ENCODE assay signal across 23 cellular contexts in genomic region chr1:91623020-91623419, GRCh38.
"Had no signal": no experiment of that assay in that cellular context is flagged by ENCODE, and none has a peak within 500 bp of the region (broad histone marks: within the 10 kb centered on the region; RNA-seq: fewer than 3 reads in every experiment).

No MANE protein-coding gene starts in this region.

- H3K4me1 ChIP-seq: right lobe of liver had no signal

- H3K27ac Mint-ChIP-seq: activated B cell treated with CpG ODN at 0.5 μM for 24 hours; activated CD8-positive, alpha-beta memory T cell treated with anti-CD3 and anti-CD28 coated beads, Interleukin-2, amount 10 ng/mL, durations not matched to agents 7 days and 5 days; activated CD8-positive, alpha-beta T cell treated with anti-CD3 and anti-CD28 coated beads, Interleukin-2, amount 10 ng/mL, durations not matched to agents 7 days and 5 days; activated naive CD4-positive, alpha-beta T cell treated with anti-CD3 and anti-CD28 coated beads for 36 hours; activated naive CD8-positive, alpha-beta T cell treated with anti-CD3 and anti-CD28 coated beads for 36 hours; dendritic cell treated with granulocyte-macrophage colony-stimulating factor and Interleukin-4, amounts not matched to agents 40 ng/mL and 50 ng/mL, for 4 days; endodermal cell; memory B cell; neural progenitor cell; T-helper 2 cell treated with Interferon-gamma antibody and Interleukin-4, amounts not matched to agents 5 μg/mL and 100 μg/mL, for 36 hours had no signal

- H3K4me3 ChIP-seq: ascending aorta, esophagus muscularis mucosa, neural progenitor cell, right lobe of liver, skin epidermis had no signal

- H3K9ac ChIP-seq: neural progenitor cell had no signal

- H3K4me3 Mint-ChIP-seq: activated B cell treated with CpG ODN at 0.5 μM for 24 hours; activated CD8-positive, alpha-beta memory T cell treated with anti-CD3 and anti-CD28 coated beads, Interleukin-2, amount 10 ng/mL, durations not matched to agents 7 days and 5 days; activated CD8-positive, alpha-beta T cell treated with anti-CD3 and anti-CD28 coated beads, Interleukin-2, amount 10 ng/mL, durations not matched to agents 7 days and 5 days; activated naive CD4-positive, alpha-beta T cell treated with anti-CD3 and anti-CD28 coated beads for 36 hours; activated naive CD8-positive, alpha-beta T cell treated with anti-CD3 and anti-CD28 coated beads for 36 hours; dendritic cell treated with granulocyte-macrophage colony-stimulating factor and Interleukin-4, amounts not matched to agents 40 ng/mL and 50 ng/mL, for 4 days; endodermal cell; memory B cell; naive thymus-derived CD8-positive, alpha-beta T cell; neural progenitor cell; T-helper 2 cell treated with Interferon-gamma antibody and Interleukin-4, amounts not matched to agents 5 μg/mL and 100 μg/mL, for 36 hours had no signal

- H3K9me3 Mint-ChIP-seq: activated B cell treated with CpG ODN at 0.5 μM for 24 hours; activated naive CD4-positive, alpha-beta T cell treated with anti-CD3 and anti-CD28 coated beads for 36 hours; activated naive CD8-positive, alpha-beta T cell treated with anti-CD3 and anti-CD28 coated beads for 36 hours; dendritic cell treated with granulocyte-macrophage colony-stimulating factor and Interleukin-4, amounts not matched to agents 40 ng/mL and 50 ng/mL, for 4 days; memory B cell; T-helper 2 cell treated with Interferon-gamma antibody and Interleukin-4, amounts not matched to agents 5 μg/mL and 100 μg/mL, for 36 hours had no signal

- H3K9me3 ChIP-seq: ascending aorta, esophagus muscularis mucosa, right lobe of liver had no signal

- H3K36me3 Mint-ChIP-seq: activated CD8-positive, alpha-beta memory T cell treated with anti-CD3 and anti-CD28 coated beads, Interleukin-2, amount 10 ng/mL, durations not matched to agents 7 days and 5 days; activated naive CD8-positive, alpha-beta T cell treated with anti-CD3 and anti-CD28 coated beads for 36 hours; naive thymus-derived CD8-positive, alpha-beta T cell; neural progenitor cell had no signal

- H3K4me1 Mint-ChIP-seq: activated B cell treated with CpG ODN at 0.5 μM for 24 hours; activated CD8-positive, alpha-beta memory T cell treated with anti-CD3 and anti-CD28 coated beads, Interleukin-2, amount 10 ng/mL, durations not matched to agents 7 days and 5 days; activated naive CD8-positive, alpha-beta T cell treated with anti-CD3 and anti-CD28 coated beads for 36 hours; memory B cell; naive thymus-derived CD8-positive, alpha-beta T cell had no signal

- ATAC-seq: activated CD8-positive, alpha-beta memory T cell treated with anti-CD3 and anti-CD28 coated beads, Interleukin-2, amount 10 ng/mL, durations not matched to agents 7 days and 5 days; activated CD8-positive, alpha-beta T cell treated with anti-CD3 and anti-CD28 coated beads, Interleukin-2, amount 10 ng/mL, durations not matched to agents 7 days and 5 days; naive thymus-derived CD8-positive, alpha-beta T cell; right lobe of liver; stimulated activated naive CD8-positive, alpha-beta T cell treated with anti-CD3 and anti-CD28 coated beads, Interleukin-15, Interleukin-2, amounts not matched to agents 100 U/mL and 50 U/mL, for 24 hours had no signal

- H3K36me3 ChIP-seq: ascending aorta, brain microvascular endothelial cell, esophagus muscularis mucosa, neural progenitor cell, right lobe of liver had no signal

- H3K27me3 ChIP-seq: ascending aorta, brain microvascular endothelial cell, esophagus muscularis mucosa, neural progenitor cell, right lobe of liver had no signal

- H3K27me3 Mint-ChIP-seq: activated naive CD8-positive, alpha-beta T cell treated with anti-CD3 and anti-CD28 coated beads for 36 hours had no signal

- DNase-seq: activated B cell treated with CpG ODN at 0.5 μM for 24 hours; activated CD4-positive, alpha-beta T cell treated with anti-CD3 and anti-CD28 coated beads, Interleukin-2, amount 50 U/mL, for 1 hour; activated CD8-positive, alpha-beta memory T cell treated with anti-CD3 and anti-CD28 coated beads, Interleukin-2, amount 10 ng/mL, durations not matched to agents 7 days and 5 days; activated CD8-positive, alpha-beta T cell treated with anti-CD3 and anti-CD28 coated beads, Interleukin-2, amount 10 ng/mL, durations not matched to agents 7 days and 5 days; activated naive CD4-positive, alpha-beta T cell treated with anti-CD3 and anti-CD28 coated beads for 36 hours; activated naive CD8-positive, alpha-beta T cell treated with anti-CD3 and anti-CD28 coated beads for 36 hours; activated T-cell treated with anti-CD3 and anti-CD28 coated beads, Interleukin-2, amount 50 U/mL, for 48 hours; brain microvascular endothelial cell; central memory CD4-positive, alpha-beta T cell; endodermal cell; naive thymus-derived CD8-positive, alpha-beta T cell; right lobe of liver; stimulated activated CD4-positive, alpha-beta T cell treated with anti-CD3 and anti-CD28 coated beads, Interleukin-12 subunit alpha, Interleukin-12 subunit beta, amount 100 ng/mL, for 4 hours; stimulated activated CD4-positive, alpha-beta T cell treated with anti-CD3 and anti-CD28 coated beads, Interleukin-4, amount 100 ng/mL, for 1 hour; stimulated activated naive CD8-positive, alpha-beta T cell treated with anti-CD3 and anti-CD28 coated beads, Interleukin-15, Interleukin-2, amounts not matched to agents 100 U/mL and 50 U/mL, for 24 hours; T-helper 1 cell had no signal

- H3K27ac ChIP-seq: brain microvascular endothelial cell, neural progenitor cell, right lobe of liver had no signal
